Comparison of ENCODE assay signal across 8 cellular contexts in genomic region chr5:157516016-157516415, GRCh38. TPM values are rescaled to one million over a fixed set of nuclear protein-coding genes. Genes with fewer than 3 reads are reported as not detected.
DNase-seq lines count a peak whose midpoint lies in the region; ATAC-seq, FAIRE-seq and TF ChIP-seq lines count a peak whose summit lies in the region.

No MANE protein-coding gene starts in this region.

- H2BK5ac ChIP-seq in mesenchymal stem cell (ENCODE audit: low read depth, low read length, poor library complexity, severe bottlenecking): no peak overlapping the region

- peak overlapping the region; percentile 68 for H3K4me2 ChIP-seq in astrocyte (ENCODE audit: low read length)
- H3K4me2 ChIP-seq in mesenchymal stem cell (ENCODE audit: low read length, poor library complexity, severe bottlenecking): no peak overlapping the region

- ATAC-seq in activated naive CD4-positive, alpha-beta T cell treated with anti-CD3 and anti-CD28 coated beads, Interleukin-2, amount 50 U/mL, for 72 hours: peak; percentile 90 to 96
- peak in 1 of 2 donors; percentile 67 for ATAC-seq in upper lobe of left lung (ENCODE audit: low FRiP score in 2 of 2)

- H3K36me3 ChIP-seq in astrocyte (ENCODE audit: insufficient read depth, low read length) (peaks cover 52% of the 10 kb centered on the region), mesenchymal stem cell (ENCODE audit: control insufficient read depth in 1 of 2, insufficient read depth in 2 of 2, low read depth in 1 of 2, low read length in 2 of 2) (peaks cover 0 to 30% of the 10 kb centered on the region in 2 experiments), upper lobe of left lung (peaks cover 0 to 6% (median 2%) of the 10 kb centered on the region in 4 donors)
- H3K36me3 ChIP-seq in CD8-positive, alpha-beta memory T cell (ENCODE audit: insufficient read depth, low read length): peaks cover 5% of the 10 kb centered on the region

- H3K4me3 Mint-ChIP-seq in activated naive CD4-positive, alpha-beta T cell treated with anti-CD3 and anti-CD28 coated beads, Interleukin-2, amount 10 ng/mL, durations not matched to agents 7 days and 5 days: no peak overlapping the region
- H3K4me3 Mint-ChIP-seq in astrocyte (ENCODE audit: unreplicated experiment): peak overlapping the region; percentile 45
- no peak overlapping the region for H3K4me3 Mint-ChIP-seq in CD8-positive, alpha-beta memory T cell

- H3K36me3 Mint-ChIP-seq in activated naive CD4-positive, alpha-beta T cell treated with anti-CD3 and anti-CD28 coated beads, Interleukin-2, amount 50 U/mL, for 72 hours: peaks cover 0 to 72% of the 10 kb centered on the region in 2 donors
- H3K36me3 Mint-ChIP-seq in activated naive CD4-positive, alpha-beta T cell treated with anti-CD3 and anti-CD28 coated beads, Interleukin-2, amount 10 ng/mL, durations not matched to agents 7 days and 5 days: peaks cover 75% of the 10 kb centered on the region
- peaks cover 23% of the 10 kb centered on the region for H3K36me3 Mint-ChIP-seq in astrocyte (ENCODE audit: low read depth, unreplicated experiment)
- peaks cover 5 to 33% (median 10%) of the 10 kb centered on the region in 3 donors for H3K36me3 Mint-ChIP-seq in CD8-positive, alpha-beta memory T cell

- H3K27ac ChIP-seq in astrocyte (ENCODE audit: low read depth, low read length): peak overlapping the region; percentile 93
- H3K27ac ChIP-seq in mesenchymal stem cell (ENCODE audit: low read length, poor library complexity, severe bottlenecking): peak overlapping the region; percentile 66
- H3K27ac ChIP-seq in upper lobe of left lung: peak overlapping the region; percentile 41 to 61 (median 46)
- H3K27ac ChIP-seq in CD8-positive, alpha-beta memory T cell (ENCODE audit: low read depth, low read length): no peak overlapping the region

- no peak overlapping the region for H3K14ac ChIP-seq in mesenchymal stem cell (ENCODE audit: low read length in 2 of 2)

- peaks cover 36% of the 10 kb centered on the region for H3K4me1 Mint-ChIP-seq in activated naive CD4-positive, alpha-beta T cell treated with anti-CD3 and anti-CD28 coated beads, Interleukin-2, amount 10 ng/mL, durations not matched to agents 7 days and 5 days
- H3K4me1 Mint-ChIP-seq in astrocyte (ENCODE audit: low read depth, unreplicated experiment): peaks cover 65% of the 10 kb centered on the region
- peaks cover 2 to 10% (median 6%) of the 10 kb centered on the region in 3 donors for H3K4me1 Mint-ChIP-seq in CD8-positive, alpha-beta memory T cell

- peak overlapping the region in 1 of 2 experiments; percentile 13 for H3K4ac ChIP-seq in mesenchymal stem cell (ENCODE audit: low read depth in 1 of 2, low read length in 2 of 2)

- H3K4me1 ChIP-seq in astrocyte (ENCODE audit: insufficient read depth, low read length): peaks cover 55% of the 10 kb centered on the region
- H3K4me1 ChIP-seq in mesenchymal stem cell (ENCODE audit: control insufficient read depth, insufficient read depth, low read depth, low read length): peaks cover 22% of the 10 kb centered on the region
- H3K4me1 ChIP-seq in upper lobe of left lung: peaks cover 3 to 23% (median 16%) of the 10 kb centered on the region in 4 donors
- H3K4me1 ChIP-seq in CD8-positive, alpha-beta memory T cell (ENCODE audit: insufficient read depth, low read length): no peaks in the 10 kb centered on the region

- peak overlapping the region; percentile 45 for H2BK120ac ChIP-seq in mesenchymal stem cell (ENCODE audit: low read depth, low read length)

- DNase-seq in activated naive CD4-positive, alpha-beta T cell treated with anti-CD3 and anti-CD28 coated beads, Interleukin-2, amount 50 U/mL, for 72 hours (ENCODE audit: low spot score in 2 of 2): peak; percentile 24 to 57
- no peak for DNase-seq in activated naive CD4-positive, alpha-beta T cell treated with anti-CD3 and anti-CD28 coated beads, Interleukin-2, amount 10 ng/mL, durations not matched to agents 7 days and 5 days
- peak; percentile 95 for DNase-seq in astrocyte (ENCODE audit: low read depth)
- DNase-seq in mesenchymal stem cell: peak; percentile 91
- DNase-seq in upper lobe of left lung: no peak
- no peak for DNase-seq in CD8-positive, alpha-beta memory T cell
- no peak for DNase-seq in SKM-1 treated with dmso at 0.1 percent for 144 hours (lab: John Stamatoyannopoulos, UW; ENCODE audit: unreplicated experiment)
- DNase-seq in NCI-H2196 (lab: John Stamatoyannopoulos, UW; ENCODE audit: unreplicated experiment): no peak

- H4K20me1 ChIP-seq in astrocyte (ENCODE audit: insufficient read depth, low read length): peaks cover 51% of the 10 kb centered on the region

- no peak for TF ChIP-seq POLR2A in upper lobe of left lung (IDR thresholded peaks at IDR 0.05)

- H3K27ac Mint-ChIP-seq in activated naive CD4-positive, alpha-beta T cell treated with anti-CD3 and anti-CD28 coated beads, Interleukin-2, amount 50 U/mL, for 72 hours: no peak overlapping the region
- no peak overlapping the region for H3K27ac Mint-ChIP-seq in activated naive CD4-positive, alpha-beta T cell treated with anti-CD3 and anti-CD28 coated beads, Interleukin-2, amount 10 ng/mL, durations not matched to agents 7 days and 5 days
- H3K27ac Mint-ChIP-seq in astrocyte (ENCODE audit: unreplicated experiment): peak overlapping the region; percentile 89
- peak overlapping the region in 1 of 8 donors; percentile 6 for H3K27ac Mint-ChIP-seq in CD8-positive, alpha-beta memory T cell

- H3K9ac ChIP-seq in astrocyte (ENCODE audit: low read length): peak overlapping the region; percentile 78
- peak overlapping the region; percentile 80 for H3K9ac ChIP-seq in mesenchymal stem cell (ENCODE audit: low read length)

- H3K23ac ChIP-seq in mesenchymal stem cell (ENCODE audit: low read length in 2 of 2): no peak overlapping the region

- FAIRE-seq in astrocyte (lab: Jason Lieb, UNC): no peak

- H2BK15ac ChIP-seq in mesenchymal stem cell (ENCODE audit: low read depth, poor library complexity, severe bottlenecking): peak overlapping the region; percentile 44

- peaks cover 53% of the 10 kb centered on the region for H3K79me2 ChIP-seq in astrocyte (ENCODE audit: insufficient read depth, low read length)

- H3K79me1 ChIP-seq in mesenchymal stem cell (replicated peaks; ENCODE audit: low read length, poor library complexity, severe bottlenecking): peaks cover 32% of the 10 kb centered on the region

- H2AK5ac ChIP-seq in mesenchymal stem cell (ENCODE audit: low read length, severe bottlenecking): peak overlapping the region; percentile 36

- H3K4me3 ChIP-seq in astrocyte (ENCODE audit: insufficient read depth, low read depth, low read length): no peak overlapping the region
- peak overlapping the region in 1 of 2 experiments; percentile 56 for H3K4me3 ChIP-seq in mesenchymal stem cell (ENCODE audit: insufficient read depth in 1 of 2, low read depth in 1 of 2, low read length in 2 of 2)
- H3K4me3 ChIP-seq in upper lobe of left lung: no peak overlapping the region
- no peak overlapping the region for H3K4me3 ChIP-seq in CD8-positive, alpha-beta memory T cell (ENCODE audit: low read length)

- peak overlapping the region; percentile 68 for H4K91ac ChIP-seq in mesenchymal stem cell (ENCODE audit: low read length)

- CTCF ChIA-PET in activated naive CD4-positive, alpha-beta T cell treated with anti-CD3 and anti-CD28 coated beads, Interleukin-2, amount 10 ng/mL, durations not matched to agents 7 days and 5 days (lab: Charles Lee): interaction anchor here (1.2 kb wide), 1 partner anchor 203 kb away, joined by 3 read pairs; no protein-coding TSS in a partner anchor
- CTCF ChIA-PET in CD8-positive, alpha-beta memory T cell (lab: Charles Lee): interaction anchor here (1.2 kb wide), 1 partner anchor 227 kb away, joined by 3 read pairs; no protein-coding TSS in a partner anchor

- H3K9me3 ChIP-seq in astrocyte (ENCODE audit: insufficient read depth, low read depth, low read length): no peaks in the 10 kb centered on the region
- H3K9me3 ChIP-seq in mesenchymal stem cell (ENCODE audit: control insufficient read depth, low read length): no peaks in the 10 kb centered on the region
- H3K9me3 ChIP-seq in upper lobe of left lung: no peaks in the 10 kb centered on the region
- H3K9me3 ChIP-seq in CD8-positive, alpha-beta memory T cell (ENCODE audit: low read length): no peaks in the 10 kb centered on the region

- POLR2A ChIA-PET in CD8-positive, alpha-beta memory T cell (lab: Charles Lee): no interaction called here

- no peaks in the 10 kb centered on the region for H3K9me3 Mint-ChIP-seq in activated naive CD4-positive, alpha-beta T cell treated with anti-CD3 and anti-CD28 coated beads, Interleukin-2, amount 50 U/mL, for 72 hours
- no peaks in the 10 kb centered on the region for H3K9me3 Mint-ChIP-seq in activated naive CD4-positive, alpha-beta T cell treated with anti-CD3 and anti-CD28 coated beads, Interleukin-2, amount 10 ng/mL, durations not matched to agents 7 days and 5 days
- no peaks in the 10 kb centered on the region for H3K9me3 Mint-ChIP-seq in astrocyte (ENCODE audit: unreplicated experiment)
- no peaks in the 10 kb centered on the region for H3K9me3 Mint-ChIP-seq in CD8-positive, alpha-beta memory T cell

- H3K27me3 ChIP-seq in astrocyte (ENCODE audit: insufficient read depth, low read length) (no peaks in the 10 kb centered on the region), mesenchymal stem cell (ENCODE audit: control insufficient read depth in 1 of 2, insufficient read depth in 1 of 2, low read length in 2 of 2) (no peaks in the 10 kb centered on the region), upper lobe of left lung (no peaks in the 10 kb centered on the region)
- H3K27me3 ChIP-seq in CD8-positive, alpha-beta memory T cell (ENCODE audit: insufficient read depth, low read length, poor library complexity, severe bottlenecking): no peaks in the 10 kb centered on the region

- H2AFZ ChIP-seq in astrocyte (ENCODE audit: low read depth, low read length) (no peak overlapping the region), mesenchymal stem cell (ENCODE audit: low read depth, low read length) (no peak overlapping the region)

- no peaks in the 10 kb centered on the region for H3K27me3 Mint-ChIP-seq in activated naive CD4-positive, alpha-beta T cell treated with anti-CD3 and anti-CD28 coated beads, Interleukin-2, amount 10 ng/mL, durations not matched to agents 7 days and 5 days
- no peaks in the 10 kb centered on the region for H3K27me3 Mint-ChIP-seq in astrocyte (ENCODE audit: low read depth, unreplicated experiment)
- peaks cover 0 to 3% of the 10 kb centered on the region in 2 donors for H3K27me3 Mint-ChIP-seq in CD8-positive, alpha-beta memory T cell

- peak overlapping the region; percentile 49 to 74 for H2BK12ac ChIP-seq in mesenchymal stem cell (ENCODE audit: low read length in 2 of 2)

- no peak for TF ChIP-seq CTCF in astrocyte (IDR thresholded peaks at IDR 0.05; ENCODE audit: insufficient read depth, low read depth, low read length)
- TF ChIP-seq CTCF in upper lobe of left lung (IDR thresholded peaks at IDR 0.05): no peak

- no peak for TF ChIP-seq EP300 in upper lobe of left lung (IDR thresholded peaks at IDR 0.05)

- peak overlapping the region; percentile 7 for H4K8ac ChIP-seq in mesenchymal stem cell (ENCODE audit: low read length)

- WGBS in mesenchymal stem cell: 0% methylated on average over 2 of the region's 3 CpGs
- 64 to 84% methylated on average over 3 of the region's 3 CpGs for WGBS in upper lobe of left lung, 2 donors

- peak overlapping the region; percentile 46 to 90 for H3K18ac ChIP-seq in mesenchymal stem cell (ENCODE audit: low read depth in 1 of 2, low read length in 2 of 2)

RNA-seq across cellular contexts. Expression of gene NIPAL4, which starts 56.0 kb away (rescaled TPM):
- 1 to 10 TPM in 1 of 2 donors, under 1 TPM in 1; 0.30 to 3.9 TPM for total RNA-seq in activated naive CD4-positive, alpha-beta T cell treated with anti-CD3 and anti-CD28 coated beads, Interleukin-2, amount 50 U/mL, for 72 hours
- 7.1 and 10.8 TPM in 2 replicates for total RNA-seq in astrocyte
- 2.2 TPM for polyA plus RNA-seq in mesenchymal stem cell (2013, experiment 1 of 2)
- polyA plus RNA-seq in mesenchymal stem cell (2013, experiment 2 of 2): 2.2 TPM
- total RNA-seq in upper lobe of left lung: under 1 TPM in 2 of 6 donors, not detected in 4; 0.06 to 0.30 TPM
- 1 to 10 TPM; 1.1 to 1.4 TPM for total RNA-seq in CD8-positive, alpha-beta memory T cell
- polyA plus RNA-seq in CD8-positive, alpha-beta memory T cell: not detected

RNA-seq across cellular contexts. Expression of gene ADAM19, which starts 59.6 kb away (rescaled TPM):
- total RNA-seq in activated naive CD4-positive, alpha-beta T cell treated with anti-CD3 and anti-CD28 coated beads, Interleukin-2, amount 50 U/mL, for 72 hours: 10 to 100 TPM in 1 of 2 donors, 1 to 10 TPM in 1; 9.5 to 85.9 TPM
- 316 and 332 TPM in 2 replicates for total RNA-seq in astrocyte
- polyA plus RNA-seq in mesenchymal stem cell (2013, experiment 1 of 2): 57.9 TPM
- 57.0 TPM for polyA plus RNA-seq in mesenchymal stem cell (2013, experiment 2 of 2)
- 10 to 100 TPM in 2 of 6 donors, 1 to 10 TPM in 4; 5.5 to 17.0 (median 7.1) TPM for total RNA-seq in upper lobe of left lung
- 10 to 100 TPM; 26.5 to 26.8 TPM for total RNA-seq in CD8-positive, alpha-beta memory T cell
- 4.1 TPM for polyA plus RNA-seq in CD8-positive, alpha-beta memory T cell

Comparison
In these comparisons a context has a peak if more than half of its experiments do, and no peak if none do; other contexts are left out.
1. DNase-seq: peak in activated naive CD4-positive, alpha-beta T cell treated with anti-CD3 and anti-CD28 coated beads, Interleukin-2, amount 50 U/mL, for 72 hours (2 of 2), astrocyte (single experiment) and mesenchymal stem cell (single experiment); none in activated naive CD4-positive, alpha-beta T cell treated with anti-CD3 and anti-CD28 coated beads, Interleukin-2, amount 10 ng/mL, durations not matched to agents 7 days and 5 days (single experiment), upper lobe of left lung (0 of 2), CD8-positive, alpha-beta memory T cell (0 of 5), SKM-1 treated with dmso at 0.1 percent for 144 hours (single experiment) and NCI-H2196 (single experiment).